In genomic region chr6:6886160-6886885, GRCh38 we compare ENCODE assay signal across 12 cellular contexts.
DNase-seq lines count a peak whose midpoint lies in the region; ATAC-seq and TF ChIP-seq lines count a peak whose summit lies in the region.
"Had no signal": no experiment of that assay in that cellular context is flagged by ENCODE, and none has a peak within 500 bp of the region (broad histone marks: within the 10 kb centered on the region; RNA-seq: fewer than 3 reads in every experiment).

No MANE protein-coding gene starts in this region.

- H3K27ac Mint-ChIP-seq in CD8-positive, alpha-beta memory T cell, result peak overlapping the region in 1 of 8 donors; percentile 22
- H3K27ac Mint-ChIP-seq in activated CD8-positive, alpha-beta memory T cell treated with anti-CD3 and anti-CD28 coated beads, Interleukin-2, amount 10 ng/mL, durations not matched to agents 7 days and 5 days, result no peak overlapping the region

- no peak for DNase-seq in CD8-positive, alpha-beta memory T cell
- peak; percentile 84 for DNase-seq in OCI-M1 (lab: John Stamatoyannopoulos, UW)
- DNase-seq in right atrium auricular region (ENCODE audit: low spot score), result no peak
- DNase-seq in sciatic nerve (ENCODE audit: low spot score), result no peak
- DNase-seq in activated CD8-positive, alpha-beta memory T cell treated with anti-CD3 and anti-CD28 coated beads, Interleukin-2, amount 10 ng/mL, durations not matched to agents 7 days and 5 days, result no peak
- no peak for DNase-seq in cortex of kidney (lab: John Stamatoyannopoulos, UW)
- DNase-seq in activated naive CD4-positive, alpha-beta T cell treated with Interleukin-2 at 50 U/mL for 16 hours, result no peak
- DNase-seq: activated gamma-delta T cell treated with Interleukin-2 at 50 U/mL for 16 hours, NCI-H146, uterus had no signal

- H3K27ac ChIP-seq in CD8-positive, alpha-beta memory T cell (ENCODE audit: low read depth, low read length), result peak overlapping the region; percentile 67
- peak overlapping the region; percentile 6 to 40 for H3K27ac ChIP-seq in right atrium auricular region
- H3K27ac ChIP-seq: uterus had no signal

- POLR2A ChIA-PET in CD8-positive, alpha-beta memory T cell (lab: Charles Lee), result no interaction called here

- no peak overlapping the region for H3K4me3 Mint-ChIP-seq in CD8-positive, alpha-beta memory T cell
- H3K4me3 Mint-ChIP-seq in activated CD8-positive, alpha-beta memory T cell treated with anti-CD3 and anti-CD28 coated beads, Interleukin-2, amount 10 ng/mL, durations not matched to agents 7 days and 5 days, result no peak overlapping the region

- peaks cover 0 to 7% of the 10 kb centered on the region in 2 donors for H3K27me3 Mint-ChIP-seq in CD8-positive, alpha-beta memory T cell
- H3K27me3 Mint-ChIP-seq in activated CD8-positive, alpha-beta memory T cell treated with anti-CD3 and anti-CD28 coated beads, Interleukin-2, amount 10 ng/mL, durations not matched to agents 7 days and 5 days, result peaks cover 2% of the 10 kb centered on the region

- H3K27me3 ChIP-seq in CD8-positive, alpha-beta memory T cell (ENCODE audit: insufficient read depth, low read length, poor library complexity, severe bottlenecking), result no peaks in the 10 kb centered on the region
- H3K27me3 ChIP-seq in right atrium auricular region, result no peaks in the 10 kb centered on the region
- H3K27me3 ChIP-seq: uterus had no signal

- no peak overlapping the region for H3K4me3 ChIP-seq in CD8-positive, alpha-beta memory T cell (ENCODE audit: low read length)
- H3K4me3 ChIP-seq in right atrium auricular region, result no peak overlapping the region
- H3K4me3 ChIP-seq: uterus had no signal

- intact Hi-C loops in sciatic nerve (cut with DNase I), result no loop called here

- CTCF ChIA-PET in CD8-positive, alpha-beta memory T cell (lab: Charles Lee), result interaction anchor here (1.4 kb wide), 1 partner anchor 357 kb away, joined by 3 read pairs; no protein-coding TSS in a partner anchor
- CTCF ChIA-PET in activated CD8-positive, alpha-beta memory T cell treated with anti-CD3 and anti-CD28 coated beads, Interleukin-2, amount 10 ng/mL, durations not matched to agents 7 days and 5 days (lab: Charles Lee), result interaction anchor here (0.7 kb wide), 1 partner anchor 16 kb away, joined by 3 read pairs; no protein-coding TSS in a partner anchor

- no peak for TF ChIP-seq CTCF in right atrium auricular region (IDR thresholded peaks at IDR 0.05)

- H3K4me1 ChIP-seq in CD8-positive, alpha-beta memory T cell (ENCODE audit: insufficient read depth, low read length), result no peaks in the 10 kb centered on the region
- H3K4me1 ChIP-seq in right atrium auricular region, result peaks cover 0 to 13% of the 10 kb centered on the region in 2 donors
- H3K4me1 ChIP-seq: uterus had no signal

- no peaks in the 10 kb centered on the region for H3K36me3 ChIP-seq in CD8-positive, alpha-beta memory T cell (ENCODE audit: insufficient read depth, low read length)
- H3K36me3 ChIP-seq in right atrium auricular region, result no peaks in the 10 kb centered on the region
- H3K36me3 ChIP-seq: uterus had no signal

- H3K4me1 Mint-ChIP-seq in CD8-positive, alpha-beta memory T cell, result no peaks in the 10 kb centered on the region
- peaks cover 3% of the 10 kb centered on the region for H3K4me1 Mint-ChIP-seq in activated CD8-positive, alpha-beta memory T cell treated with anti-CD3 and anti-CD28 coated beads, Interleukin-2, amount 10 ng/mL, durations not matched to agents 7 days and 5 days

- H3K36me3 Mint-ChIP-seq in CD8-positive, alpha-beta memory T cell, result peaks cover 0 to 2% (median 0%) of the 10 kb centered on the region in 3 donors
- no peaks in the 10 kb centered on the region for H3K36me3 Mint-ChIP-seq in activated CD8-positive, alpha-beta memory T cell treated with anti-CD3 and anti-CD28 coated beads, Interleukin-2, amount 10 ng/mL, durations not matched to agents 7 days and 5 days

- no peaks in the 10 kb centered on the region for H3K9me3 Mint-ChIP-seq in CD8-positive, alpha-beta memory T cell
- H3K9me3 Mint-ChIP-seq in activated CD8-positive, alpha-beta memory T cell treated with anti-CD3 and anti-CD28 coated beads, Interleukin-2, amount 10 ng/mL, durations not matched to agents 7 days and 5 days (ENCODE audit: low read depth), result no peaks in the 10 kb centered on the region

- H3K9me3 ChIP-seq in CD8-positive, alpha-beta memory T cell (ENCODE audit: low read length), result no peaks in the 10 kb centered on the region
- H3K9me3 ChIP-seq in right atrium auricular region, result no peaks in the 10 kb centered on the region
- H3K9me3 ChIP-seq: uterus had no signal

- ATAC-seq in sciatic nerve (peak; percentile 50), GM19324 (IDR thresholded peaks at IDR 0.05; ENCODE audit: low FRiP score, unreplicated experiment) (no peak)
- ATAC-seq in activated CD8-positive, alpha-beta memory T cell treated with anti-CD3 and anti-CD28 coated beads, Interleukin-2, amount 10 ng/mL, durations not matched to agents 7 days and 5 days, result no peak
- ATAC-seq: left colon had no signal
